ENCODE assay signal across 9 cellular contexts in the genomic region with DNA sequence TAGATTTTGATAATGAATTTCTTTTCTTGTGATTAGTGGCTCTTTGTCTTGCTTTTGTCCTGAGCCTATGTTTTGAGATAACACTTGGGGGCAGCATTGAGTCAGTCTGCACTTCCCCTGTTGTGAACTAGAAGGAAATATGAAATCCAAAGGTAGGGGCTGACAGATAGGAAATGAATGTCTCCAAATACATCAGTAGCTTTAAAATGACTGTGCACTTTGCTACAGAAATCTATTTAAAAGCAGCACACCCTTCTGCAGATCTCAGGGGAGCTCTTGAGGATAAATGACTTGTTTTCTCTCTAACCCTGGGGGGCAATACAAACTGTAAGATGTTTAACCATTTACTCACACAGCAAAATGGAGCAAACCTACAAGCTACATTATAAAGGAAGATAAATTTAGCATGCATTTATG.
DNase-seq lines count a peak whose midpoint lies in the region; ATAC-seq and TF ChIP-seq lines count a peak whose summit lies in the region.
"Had no signal": no experiment of that assay in that cellular context is flagged by ENCODE, and none has a peak within 500 bp of the region (broad histone marks: within the 10 kb centered on the region; RNA-seq: fewer than 3 reads in every experiment).

No MANE protein-coding gene starts in this region.

- CTCF ChIA-PET in Calu3 (lab: Charles Lee): interaction anchor here (0.8 to 1.1 kb wide), 3 partner anchors 12 to 512 kb away, joined by 3 read pairs; no protein-coding TSS in a partner anchor

- intact Hi-C loops in Calu3 (cut with micrococcal nuclease; ENCODE audit: unreplicated experiment): loop anchor here (1.0 to 10.0 kb wide), 4 partner anchors 119 to 511 kb away; a partner anchor contains a TSS
- intact Hi-C loops in dorsolateral prefrontal cortex (cut with DNase I): loop anchor here (10.0 kb wide), 1 partner anchor 797 kb away; no protein-coding TSS in a partner anchor
- intact Hi-C loops in transverse colon (cut with DNase I; ENCODE audit: low total_unique reads): no loop called here

- H3K27ac ChIP-seq in dorsolateral prefrontal cortex (peak overlapping the region in 1 of 59 donors; percentile 8), transverse colon (no peak overlapping the region)
- H3K27ac ChIP-seq: HL-60 had no signal

- no peaks in the 10 kb centered on the region for H3K4me1 ChIP-seq in HAP-1
- no peaks in the 10 kb centered on the region for H3K4me1 ChIP-seq in transverse colon

- H3K4me3 Mint-ChIP-seq in Calu3 (ENCODE audit: low read depth, unreplicated experiment): no peak overlapping the region

- no peak for TF ChIP-seq POLR2A in transverse colon (IDR thresholded peaks at IDR 0.05)

- peak; percentile 47 for DNase-seq in Calu3
- peak; percentile 40 to 46 for DNase-seq in HAP-1 (ENCODE audit: low spot score in 2 of 2)
- peak; percentile 19 for DNase-seq in NCI-H526 treated with DMSO at 0.1 percent for 48 hours (lab: John Stamatoyannopoulos, UW)
- DNase-seq in dorsolateral prefrontal cortex: peak in 3 of 10 donors; percentile 11 to 53 (median 17)
- peak; percentile 73 for DNase-seq in putamen (ENCODE audit: low spot score)
- no peak for DNase-seq in transverse colon
- DNase-seq in cerebellar nuclear complex (lab: John Stamatoyannopoulos, UW): no peak

- no peak overlapping the region for H3K27ac Mint-ChIP-seq in Calu3 (ENCODE audit: unreplicated experiment)

- BruUV-seq in Calu3 (replicated peaks; lab: Mats Ljungman, UMichigan): no TSS peak

- in situ Hi-C loops in HAP-1 (cut with MboI; ENCODE audit: low sequenced_read_pairs) (no loop called here), transverse colon (cut with MboI; ENCODE audit: low pct_ligation_motif_present in 1 of 4, low pct_unique_long_range_greater_than_20kb in 1 of 4, low sequenced_read_pairs in 3 of 4) (no loop called here)

- H3K4me3 ChIP-seq in HAP-1: no peak overlapping the region
- no peak overlapping the region for H3K4me3 ChIP-seq in dorsolateral prefrontal cortex
- H3K4me3 ChIP-seq in transverse colon: no peak overlapping the region

- H3K27me3 Mint-ChIP-seq in Calu3 (ENCODE audit: unreplicated experiment): peaks cover 4% of the 10 kb centered on the region

- TF ChIP-seq EP300 in transverse colon (IDR thresholded peaks at IDR 0.05; ENCODE audit: low read depth): no peak

- H3K9me3 Mint-ChIP-seq in Calu3 (ENCODE audit: low read depth, unreplicated experiment): no peaks in the 10 kb centered on the region

- H3K9me3 ChIP-seq in HAP-1 (no peaks in the 10 kb centered on the region), transverse colon (no peaks in the 10 kb centered on the region)

- ATAC-seq in HG03520 (IDR thresholded peaks at IDR 0.05; ENCODE audit: unreplicated experiment): no peak

- H3K4me1 Mint-ChIP-seq in Calu3 (ENCODE audit: low read depth, unreplicated experiment): no peaks in the 10 kb centered on the region

- H3K27me3 ChIP-seq in HAP-1 (ENCODE audit: low read depth): no peaks in the 10 kb centered on the region
- H3K27me3 ChIP-seq in dorsolateral prefrontal cortex: no peaks in the 10 kb centered on the region
- no peaks in the 10 kb centered on the region for H3K27me3 ChIP-seq in transverse colon

- TF ChIP-seq CTCF in Calu3 (IDR thresholded peaks at IDR 0.05; ENCODE audit: unreplicated experiment): no peak
- peak; percentile 23 to 78 (median 66) for TF ChIP-seq CTCF in dorsolateral prefrontal cortex (IDR thresholded peaks at IDR 0.05 in 54 of 56, conservative IDR thresholded peaks at IDR 0.05 in 2 of 56; ENCODE audit: low read depth in 1 of 56, partially characterized antibody in 56 of 56)
- peak in 2 of 5 experiments; percentile 28 to 30 for TF ChIP-seq CTCF in transverse colon (IDR thresholded peaks at IDR 0.05)

- no peaks in the 10 kb centered on the region for H3K36me3 Mint-ChIP-seq in Calu3 (ENCODE audit: insufficient read depth, unreplicated experiment)

- H3K36me3 ChIP-seq in HAP-1 (replicated peaks): no peaks in the 10 kb centered on the region
- no peaks in the 10 kb centered on the region for H3K36me3 ChIP-seq in transverse colon

Comparison
In these comparisons a context has a peak if more than half of its experiments do, and no peak if none do; other contexts are left out.
1. DNase-seq: peak in Calu3 (single experiment), HAP-1 (2 of 2), NCI-H526 treated with DMSO at 0.1 percent for 48 hours (single experiment) and putamen (single experiment); none in transverse colon (single experiment) and cerebellar nuclear complex (0 of 2).